In genomic region chr22:44461083-44461375, GRCh38 we compare ENCODE assay signal across 20 cellular contexts.
"Had no signal": no experiment of that assay in that cellular context is flagged by ENCODE, and none has a peak within 500 bp of the region (broad histone marks: within the 10 kb centered on the region; RNA-seq: fewer than 3 reads in every experiment).

No MANE protein-coding gene starts in this region.

- H3K9me3 ChIP-seq: heart left ventricle, SJSA1, thyroid gland, upper lobe of right lung had no signal

- DNase-seq: activated gamma-delta T cell treated with Interleukin-2 at 50 U/mL for 16 hours; activated T-cell treated with anti-CD3 and anti-CD28 coated beads for 4 hours; amniotic stem cell; cortex of kidney; heart left ventricle; occipital lobe; small intestine; stimulated activated CD4-positive, alpha-beta T cell treated with anti-CD3 and anti-CD28 coated beads, Interleukin-15, amount 100 ng/mL, for 24 hours; stimulated activated naive CD4-positive, alpha-beta T cell treated with Interleukin-2 at 50 U/mL for 16 hours; thyroid gland; upper lobe of right lung had no signal

- H3K4me1 Mint-ChIP-seq: neural crest cell had no signal

- H3K27me3 ChIP-seq: heart left ventricle, SJSA1, thyroid gland, upper lobe of right lung had no signal

- H3K4me3 ChIP-seq: heart left ventricle, SJSA1, thyroid gland, upper lobe of right lung had no signal

- H3K4me1 ChIP-seq: SJSA1, thyroid gland, upper lobe of right lung had no signal

- H3K36me3 ChIP-seq: heart left ventricle, SJSA1, thyroid gland, upper lobe of right lung had no signal

- H3K27me3 Mint-ChIP-seq: activated naive CD8-positive, alpha-beta T cell had no signal

- H3K27ac Mint-ChIP-seq: activated naive CD8-positive, alpha-beta T cell had no signal

- FAIRE-seq: bronchial epithelial cell, islet of Langerhans, small intestine had no signal

- H3K27ac ChIP-seq: epithelial cell of prostate, heart left ventricle, SJSA1, thyroid gland, upper lobe of right lung, VCaP had no signal

- ATAC-seq: activated CD4-positive, CD25-positive, alpha-beta regulatory T cell treated with anti-CD3 and anti-CD28 coated beads, Interleukin-2, amount 50 U/mL, for 24 hours; heart left ventricle; sciatic nerve; upper lobe of right lung had no signal

- H3K4me3 Mint-ChIP-seq: activated naive CD8-positive, alpha-beta T cell; neural crest cell had no signal
